In genomic region chr5:3140117-3140516, GRCh38 we compare ENCODE assay signal across 22 cellular contexts.
"Had no signal": no experiment of that assay in that cellular context is flagged by ENCODE, and none has a peak within 500 bp of the region (broad histone marks: within the 10 kb centered on the region; RNA-seq: fewer than 3 reads in every experiment).

No MANE protein-coding gene starts in this region.

- H3K27me3 Mint-ChIP-seq: dendritic cell treated with granulocyte-macrophage colony-stimulating factor and Interleukin-4, amounts not matched to agents 40 ng/mL and 50 ng/mL, for 4 days; effector memory CD8-positive, alpha-beta T cell had no signal

- H3K27me3 ChIP-seq: colonic mucosa, esophagus squamous epithelium, gastrocnemius medialis, left lung had no signal

- H3K4me3 ChIP-seq: colonic mucosa, esophagus squamous epithelium, gastrocnemius medialis, heart right ventricle, left lung, lower lobe of right lung, mucosa of descending colon had no signal

- H3K4me3 Mint-ChIP-seq: dendritic cell treated with granulocyte-macrophage colony-stimulating factor and Interleukin-4, amounts not matched to agents 40 ng/mL and 50 ng/mL, for 4 days; effector memory CD8-positive, alpha-beta T cell; endodermal cell; mesothelial cell of epicardium had no signal

- H3K27ac Mint-ChIP-seq: dendritic cell treated with granulocyte-macrophage colony-stimulating factor and Interleukin-4, amounts not matched to agents 40 ng/mL and 50 ng/mL, for 4 days; effector memory CD8-positive, alpha-beta T cell; endodermal cell; mesothelial cell of epicardium had no signal

- H3K9me3 Mint-ChIP-seq: dendritic cell treated with granulocyte-macrophage colony-stimulating factor and Interleukin-4, amounts not matched to agents 40 ng/mL and 50 ng/mL, for 4 days; endodermal cell; mesothelial cell of epicardium had no signal

- H3K36me3 ChIP-seq: colonic mucosa, esophagus squamous epithelium, gastrocnemius medialis, heart right ventricle, left lung, lower lobe of right lung had no signal

- ATAC-seq: effector memory CD8-positive, alpha-beta T cell; gastrocnemius medialis; heart right ventricle; left cardiac atrium; left lung; left ventricle myocardium superior; lower lobe of right lung; mucosa of descending colon had no signal

- H3K27ac ChIP-seq: colonic mucosa, epithelial cell of prostate, esophagus squamous epithelium, gastrocnemius medialis, heart right ventricle, left lung, lower lobe of right lung had no signal

- H3K9me3 ChIP-seq: colonic mucosa, esophagus squamous epithelium, gastrocnemius medialis, lower lobe of right lung, mucosa of descending colon had no signal

- H3K4me1 Mint-ChIP-seq: endodermal cell, mesothelial cell of epicardium had no signal

- DNase-seq: cerebellar nuclear complex; colonic mucosa; cortex of kidney; effector CD8-positive, alpha-beta T cell; effector memory CD8-positive, alpha-beta T cell; endodermal cell; erythroblast; esophagus squamous epithelium; foreskin fibroblast; foreskin melanocyte; gastrocnemius medialis; glutamatergic neuron; heart right ventricle; left cardiac atrium; left lung; left ventricle myocardium superior; lower lobe of right lung; mesenchymal stem cell; mucosa of descending colon had no signal

- H3K4me1 ChIP-seq: colonic mucosa, gastrocnemius medialis, heart right ventricle, left lung, lower lobe of right lung had no signal

- H3K36me3 Mint-ChIP-seq: mesothelial cell of epicardium had no signal
